1 cellular context compared by ENCODE assay signal in the genomic region with DNA sequence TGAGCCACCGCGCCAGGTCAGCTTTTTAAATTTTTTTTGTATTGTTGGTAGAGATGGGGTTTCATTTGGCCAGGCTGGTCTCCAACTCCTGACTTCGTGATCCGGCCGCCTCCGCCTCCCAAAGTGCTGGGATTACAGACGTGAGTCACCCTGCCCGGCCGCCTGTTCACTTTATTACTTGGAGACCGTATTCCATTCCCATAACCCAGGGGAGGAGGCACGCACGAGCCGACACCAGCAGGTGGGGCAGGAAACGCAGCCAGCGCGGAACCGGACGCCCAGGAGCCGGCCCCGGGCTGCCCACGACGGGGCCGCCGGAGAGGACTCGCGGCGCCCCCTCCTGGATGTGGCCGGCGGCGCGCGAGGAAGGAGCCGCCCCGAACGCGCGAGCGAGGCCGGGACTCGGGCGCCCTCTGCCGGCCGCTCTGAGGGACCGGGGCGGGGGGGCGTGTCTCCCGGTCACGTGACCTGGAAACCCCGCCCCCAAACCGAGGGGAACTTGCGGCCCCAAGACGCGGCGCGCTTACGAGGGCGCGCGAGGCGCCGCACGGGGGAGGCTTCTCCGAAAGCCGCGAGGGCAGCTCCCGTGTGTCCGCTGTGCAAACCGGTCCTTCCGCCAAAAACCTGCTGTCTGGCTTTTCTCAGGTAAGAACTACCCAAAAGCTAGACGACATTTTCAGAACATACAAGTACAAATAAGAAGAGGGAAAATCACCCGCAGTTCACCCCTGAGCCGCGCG.
TF ChIP-seq lines count a peak whose summit lies in the region.

No MANE protein-coding gene starts in this region.

TF ChIP-seq in GM12878, 131 proteins besides CTCF, POLR2A, EP300 and RAD21 (continued from another document):
- TF ChIP-seq, protein P1, sequence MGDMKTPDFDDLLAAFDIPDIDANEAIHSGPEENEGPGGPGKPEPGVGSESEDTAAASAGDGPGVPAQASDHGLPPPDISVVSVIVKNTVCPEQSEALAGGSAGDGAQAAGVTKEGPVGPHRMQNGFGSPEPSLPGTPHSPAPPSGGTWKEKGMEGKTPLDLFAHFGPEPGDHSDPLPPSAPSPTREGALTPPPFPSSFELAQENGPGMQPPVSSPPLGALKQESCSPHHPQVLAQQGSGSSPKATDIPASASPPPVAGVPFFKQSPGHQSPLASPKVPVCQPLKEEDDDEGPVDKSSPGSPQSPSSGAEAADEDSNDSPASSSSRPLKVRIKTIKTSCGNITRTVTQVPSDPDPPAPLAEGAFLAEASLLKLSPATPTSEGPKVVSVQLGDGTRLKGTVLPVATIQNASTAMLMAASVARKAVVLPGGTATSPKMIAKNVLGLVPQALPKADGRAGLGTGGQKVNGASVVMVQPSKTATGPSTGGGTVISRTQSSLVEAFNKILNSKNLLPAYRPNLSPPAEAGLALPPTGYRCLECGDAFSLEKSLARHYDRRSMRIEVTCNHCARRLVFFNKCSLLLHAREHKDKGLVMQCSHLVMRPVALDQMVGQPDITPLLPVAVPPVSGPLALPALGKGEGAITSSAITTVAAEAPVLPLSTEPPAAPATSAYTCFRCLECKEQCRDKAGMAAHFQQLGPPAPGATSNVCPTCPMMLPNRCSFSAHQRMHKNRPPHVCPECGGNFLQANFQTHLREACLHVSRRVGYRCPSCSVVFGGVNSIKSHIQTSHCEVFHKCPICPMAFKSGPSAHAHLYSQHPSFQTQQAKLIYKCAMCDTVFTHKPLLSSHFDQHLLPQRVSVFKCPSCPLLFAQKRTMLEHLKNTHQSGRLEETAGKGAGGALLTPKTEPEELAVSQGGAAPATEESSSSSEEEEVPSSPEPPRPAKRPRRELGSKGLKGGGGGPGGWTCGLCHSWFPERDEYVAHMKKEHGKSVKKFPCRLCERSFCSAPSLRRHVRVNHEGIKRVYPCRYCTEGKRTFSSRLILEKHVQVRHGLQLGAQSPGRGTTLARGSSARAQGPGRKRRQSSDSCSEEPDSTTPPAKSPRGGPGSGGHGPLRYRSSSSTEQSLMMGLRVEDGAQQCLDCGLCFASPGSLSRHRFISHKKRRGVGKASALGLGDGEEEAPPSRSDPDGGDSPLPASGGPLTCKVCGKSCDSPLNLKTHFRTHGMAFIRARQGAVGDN (IDR thresholded peaks at IDR 0.05), result peak; percentile 91
- TF ChIP-seq, protein P2, sequence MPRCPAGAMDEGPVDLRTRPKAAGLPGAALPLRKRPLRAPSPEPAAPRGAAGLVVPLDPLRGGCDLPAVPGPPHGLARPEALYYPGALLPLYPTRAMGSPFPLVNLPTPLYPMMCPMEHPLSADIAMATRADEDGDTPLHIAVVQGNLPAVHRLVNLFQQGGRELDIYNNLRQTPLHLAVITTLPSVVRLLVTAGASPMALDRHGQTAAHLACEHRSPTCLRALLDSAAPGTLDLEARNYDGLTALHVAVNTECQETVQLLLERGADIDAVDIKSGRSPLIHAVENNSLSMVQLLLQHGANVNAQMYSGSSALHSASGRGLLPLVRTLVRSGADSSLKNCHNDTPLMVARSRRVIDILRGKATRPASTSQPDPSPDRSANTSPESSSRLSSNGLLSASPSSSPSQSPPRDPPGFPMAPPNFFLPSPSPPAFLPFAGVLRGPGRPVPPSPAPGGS (IDR thresholded peaks at IDR 0.05; ENCODE audit: borderline replicate concordance, insufficient read depth, low read depth, low read length, poor library complexity, severe bottlenecking), result no peak
- TF ChIP-seq ASH2L (IDR thresholded peaks at IDR 0.05; ENCODE audit: borderline replicate concordance, low read depth) (no peak), CEBPZ (IDR thresholded peaks at IDR 0.05; ENCODE audit: low read depth, low read length) (no peak), SREBF1 (IDR thresholded peaks at IDR 0.05; ENCODE audit: low read length) (no peak), TBL1XR1 (IDR thresholded peaks at IDR 0.05; ENCODE audit: low read depth, low read length) (peak; percentile 59; the same call in 1 of the 2 replicates)
